Comparison of ENCODE assay signal across 23 cellular contexts in genomic region chr11:37088573-37088910, GRCh38.
"Had no signal": no experiment of that assay in that cellular context is flagged by ENCODE, and none has a peak within 500 bp of the region (broad histone marks: within the 10 kb centered on the region; RNA-seq: fewer than 3 reads in every experiment).

No MANE protein-coding gene starts in this region.

- H3K79me2 ChIP-seq: hepatocyte had no signal

- H3K4me2 ChIP-seq: hepatocyte had no signal

- ATAC-seq: foreskin keratinocyte; gastroesophageal sphincter; heart left ventricle; left colon; left lung; left ventricle myocardium superior; lower lobe of right lung; mucosa of descending colon; naive thymus-derived CD8-positive, alpha-beta T cell had no signal

- DNase-seq: dermis blood vessel endothelial cell; dorsolateral prefrontal cortex; effector CD4-positive, alpha-beta T cell; effector memory CD4-positive, alpha-beta T cell; foreskin keratinocyte; heart left ventricle; hypothalamus; immature natural killer cell; islet precursor cell; kidney; kidney glomerular epithelial cell; left colon; left lung; left ventricle myocardium superior; lower lobe of right lung; mesenchymal stem cell; mucosa of descending colon; naive B cell; naive thymus-derived CD8-positive, alpha-beta T cell had no signal

- H3K27me3 ChIP-seq: dorsolateral prefrontal cortex, esophagus muscularis mucosa, foreskin keratinocyte, gastroesophageal sphincter, heart left ventricle, hepatocyte, left lung had no signal

- H3K4me3 ChIP-seq: coronary artery, dorsolateral prefrontal cortex, esophagus muscularis mucosa, gastroesophageal sphincter, heart left ventricle, hepatocyte, left lung, lower lobe of right lung, mucosa of descending colon had no signal

- H3K9me3 ChIP-seq: esophagus muscularis mucosa, gastroesophageal sphincter, heart left ventricle, left lung, lower lobe of right lung, mucosa of descending colon had no signal

- H3K27ac ChIP-seq: coronary artery, dorsolateral prefrontal cortex, esophagus muscularis mucosa, foreskin keratinocyte, gastroesophageal sphincter, heart left ventricle, hepatocyte, left lung, lower lobe of right lung had no signal

- H3K4me1 ChIP-seq: foreskin keratinocyte, heart left ventricle, left lung, lower lobe of right lung had no signal

- H2AFZ ChIP-seq: hepatocyte had no signal

- H3K36me3 ChIP-seq: esophagus muscularis mucosa, gastroesophageal sphincter, heart left ventricle, left lung, lower lobe of right lung had no signal
